Comparison of ENCODE assay signal across 8 cellular contexts in the genomic region with DNA sequence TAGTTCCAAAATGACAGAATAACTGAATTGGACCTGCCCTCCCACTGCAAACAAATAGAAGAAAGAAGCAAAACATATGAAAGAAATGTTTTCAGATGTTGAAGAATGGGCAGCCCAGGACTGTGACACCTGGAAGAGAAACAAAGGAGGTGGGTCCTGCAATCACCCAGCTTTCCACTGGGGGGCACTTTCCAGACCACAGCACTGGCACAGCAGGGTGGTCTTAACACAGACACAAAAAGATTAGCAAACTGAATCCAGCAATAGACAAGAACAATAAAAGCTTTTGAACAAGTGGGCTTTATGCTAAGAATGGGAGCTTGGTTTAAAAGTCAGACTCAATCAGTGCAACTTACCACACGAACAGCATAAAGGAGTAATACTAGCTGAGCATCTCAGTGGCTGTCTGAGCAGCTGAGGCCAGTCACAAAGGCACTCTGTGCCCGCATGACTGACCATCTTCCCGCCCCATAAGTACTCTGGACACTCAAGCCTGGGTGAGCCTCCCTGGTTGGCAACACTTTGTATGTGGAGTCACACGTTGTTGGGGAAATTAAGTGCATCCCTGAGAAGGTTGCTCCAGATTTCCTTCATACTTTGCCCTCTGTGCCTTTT. TPM values are rescaled to one million over a fixed set of nuclear protein-coding genes. Genes with fewer than 3 reads are reported as not detected.
DNase-seq lines count a peak whose midpoint lies in the region; ATAC-seq and TF ChIP-seq lines count a peak whose summit lies in the region.

No MANE protein-coding gene starts in this region.

- ATAC-seq in GM18909 (IDR thresholded peaks at IDR 0.05; ENCODE audit: poor library complexity, unreplicated experiment) (peak; percentile 48), HG02852 (IDR thresholded peaks at IDR 0.05; ENCODE audit: unreplicated experiment) (no peak), esophagus mucosa (no peak)

- no peaks in the 10 kb centered on the region for H3K79me2 ChIP-seq in OCI-LY7 (ENCODE audit: insufficient read depth, low read depth, low read length)

- DNase-seq in BE2C, result peak; percentile 41
- DNase-seq in OCI-LY7 (ENCODE audit: low spot score), result peak; percentile 29
- DNase-seq in germinal center (ENCODE audit: low spot score), result peak; percentile 36
- DNase-seq in activated gamma-delta T cell treated with Interleukin-2 at 50 U/mL for 16 hours, result no peak
- no peak for DNase-seq in DMS153 treated with DMSO at 0.1 percent for 48 hours (lab: John Stamatoyannopoulos, UW; ENCODE audit: unreplicated experiment)

- no peaks in the 10 kb centered on the region for H3K4me1 ChIP-seq in BE2C
- H3K4me1 ChIP-seq in OCI-LY7 (ENCODE audit: insufficient read depth, low read length, poor library complexity, severe bottlenecking), result no peaks in the 10 kb centered on the region

- no peaks in the 10 kb centered on the region for H3K9me2 ChIP-seq in OCI-LY7 (ENCODE audit: insufficient read depth, low read length)

- TF ChIP-seq CTCF in BE2C (IDR thresholded peaks at IDR 0.05; ENCODE audit: low read depth, low read length) (peak; percentile 77), OCI-LY7 (conservative IDR thresholded peaks at IDR 0.05; ENCODE audit: low read length) (peak; percentile 86)

- H2AFZ ChIP-seq in OCI-LY7 (ENCODE audit: low read length), result no peak overlapping the region

- CTCF ChIA-PET in OCI-LY7 (lab: Charles Lee; ENCODE audit: unreplicated experiment), result no interaction called here

- no peak overlapping the region for H3K27ac ChIP-seq in OCI-LY7 (ENCODE audit: low read depth, low read length, poor library complexity, severe bottlenecking)

- H4K20me1 ChIP-seq in OCI-LY7 (ENCODE audit: insufficient read depth, low read length), result no peaks in the 10 kb centered on the region

- intact Hi-C loops in OCI-LY7 (cut with micrococcal nuclease; ENCODE audit: unreplicated experiment), result loop anchor here (2.0 kb wide), 1 partner anchor 671 kb away; no protein-coding TSS in a partner anchor

- no peaks in the 10 kb centered on the region for H3K9me3 ChIP-seq in BE2C
- H3K9me3 ChIP-seq in OCI-LY7 (ENCODE audit: low read length), result no peaks in the 10 kb centered on the region

- POLR2A ChIA-PET in OCI-LY7 (lab: Charles Lee), result interaction anchor here (0.6 to 1.1 kb wide), 2 partner anchors 63 to 149 kb away, joined by 4 to 6 read pairs; no protein-coding TSS in a partner anchor

- no TSS peak for BruUV-seq in OCI-LY7 (replicated peaks; lab: Mats Ljungman, UMichigan)

- H3K36me3 ChIP-seq in BE2C (no peaks in the 10 kb centered on the region), OCI-LY7 (ENCODE audit: insufficient read depth, low read length) (no peaks in the 10 kb centered on the region)

- no peak overlapping the region for H3K4me2 ChIP-seq in OCI-LY7 (ENCODE audit: low read length)

- peaks cover 4% of the 10 kb centered on the region; the same call in 1 of the 2 replicates for H3K27me3 ChIP-seq in BE2C

- H3K4me3 ChIP-seq in BE2C (ENCODE audit: low read depth, low read length) (no peak overlapping the region), OCI-LY7 (ENCODE audit: low read depth, low read length, poor library complexity, severe bottlenecking) (no peak overlapping the region)

RNA-seq across cellular contexts. Expression of a gene that starts 27.7 kb away (rescaled TPM):
- polyA plus RNA-seq in BE2C (2012; ENCODE audit: insufficient read depth, insufficient read length, low read depth), result 63.6 TPM
- total RNA-seq in OCI-LY7 (2014; rRNA removed; shearing (Covaris generic)), result 19.7 and 24.9 TPM in 2 replicates
- 21.1 and 26.4 TPM in 2 replicates for total RNA-seq in OCI-LY7 (2022)
- 14.6 TPM for total RNA-seq in esophagus mucosa

RNA-seq across cellular contexts. Expression of a gene that starts 27.8 kb away (rescaled TPM):
- 6.9 TPM for polyA plus RNA-seq in BE2C (2012; ENCODE audit: insufficient read depth, insufficient read length, low read depth)
- 43.2 and 43.5 TPM in 2 replicates for total RNA-seq in OCI-LY7 (2014; rRNA removed; shearing (Covaris generic))
- total RNA-seq in OCI-LY7 (2022), result 36.6 TPM in 2 replicates
- total RNA-seq in esophagus mucosa, result 11.5 TPM

RNA-seq across cellular contexts. Expression of a gene that starts 46.8 kb away (rescaled TPM):
- 2.6 TPM for polyA plus RNA-seq in BE2C (2012; ENCODE audit: insufficient read depth, insufficient read length, low read depth)
- total RNA-seq in OCI-LY7 (2014; rRNA removed; shearing (Covaris generic)), result 4.8 and 6.5 TPM in 2 replicates
- total RNA-seq in OCI-LY7 (2022), result 10.7 and 10.9 TPM in 2 replicates
- total RNA-seq in esophagus mucosa, result 0.56 TPM

Comparison
In these comparisons a context has a peak if more than half of its experiments do, and no peak if none do; other contexts are left out.
1. DNase-seq: peak in BE2C (single experiment), OCI-LY7 (single experiment) and germinal center (single experiment); none in activated gamma-delta T cell treated with Interleukin-2 at 50 U/mL for 16 hours (single experiment) and DMS153 treated with DMSO at 0.1 percent for 48 hours (single experiment).